9 cellular contexts compared by ENCODE assay signal in genomic region chr1:26959270-26959669, GRCh38. TPM values are rescaled to one million over a fixed set of nuclear protein-coding genes. Genes with fewer than 3 reads are reported as not detected.
DNase-seq lines count a peak whose midpoint lies in the region; ATAC-seq, FAIRE-seq and TF ChIP-seq lines count a peak whose summit lies in the region.
"Had no signal": no experiment of that assay in that cellular context is flagged by ENCODE, and none has a peak within 500 bp of the region (broad histone marks: within the 10 kb centered on the region; RNA-seq: fewer than 3 reads in every experiment).

No MANE protein-coding gene starts in this region.

- TF ChIP-seq CTCF in thyroid gland (IDR thresholded peaks at IDR 0.05) = no peak

- FAIRE-seq in GM12892 (lab: Jason Lieb, UNC) = no peak
- FAIRE-seq: colon had no signal

- H3K27me3 ChIP-seq in iPS-15b (ENCODE audit: control insufficient read depth, insufficient read depth, low read length) (no peaks in the 10 kb centered on the region), thyroid gland (no peaks in the 10 kb centered on the region)

- H3K9me3 ChIP-seq in iPS-15b (ENCODE audit: control insufficient read depth, insufficient read depth, low read length) (no peaks in the 10 kb centered on the region), thyroid gland (no peaks in the 10 kb centered on the region)

- H3K4me1 Mint-ChIP-seq in activated T-cell treated with anti-CD3 and anti-CD28 coated beads, Interleukin-2, amount 50 U/mL, for 4 hours (ENCODE audit: low read depth) = peaks cover 5% of the 10 kb centered on the region

- H3K36me3 ChIP-seq in iPS-15b (ENCODE audit: control insufficient read depth, insufficient read depth, low read length) (peaks cover 2% of the 10 kb centered on the region), thyroid gland (no peaks in the 10 kb centered on the region)

- TF ChIP-seq POLR2A in thyroid gland (IDR thresholded peaks at IDR 0.05) (no peak), GM12892 (IDR thresholded peaks at IDR 0.05; ENCODE audit: low read depth, low read length) (no peak)

- no peaks in the 10 kb centered on the region for H3K4me1 ChIP-seq in iPS-15b (ENCODE audit: control insufficient read depth, insufficient read depth, low read length)
- H3K4me1 ChIP-seq in thyroid gland = peaks cover 16% of the 10 kb centered on the region in 2 donors

- H3K9ac ChIP-seq in iPS-15b (ENCODE audit: low read depth, low read length) = peak overlapping the region; percentile 72

- peak overlapping the region; percentile 63 for H3K4me3 Mint-ChIP-seq in activated T-cell treated with anti-CD3 and anti-CD28 coated beads, Interleukin-2, amount 50 U/mL, for 4 hours

- H3K9me3 Mint-ChIP-seq in activated T-cell treated with anti-CD3 and anti-CD28 coated beads, Interleukin-2, amount 50 U/mL, for 4 hours = no peaks in the 10 kb centered on the region

- 15 to 23% methylated on average over 10 to 13 of the region's 13 CpGs for WGBS in thyroid gland, 2 donors

- no peak for DNase-seq in activated T-cell treated with anti-CD3 and anti-CD28 coated beads, Interleukin-2, amount 50 U/mL, for 4 hours
- no peak for DNase-seq in activated T-cell treated with anti-CD3 and anti-CD28 coated beads, Interleukin-2, amount 50 U/mL, for 1 hour
- DNase-seq in thyroid gland (no peak), GM12892 (ENCODE audit: insufficient read length) (no peak)
- DNase-seq: NCI-H2029 had no signal

- ATAC-seq in activated T-cell treated with anti-CD3 and anti-CD28 coated beads, Interleukin-2, amount 50 U/mL, for 4 hours = no peak
- ATAC-seq in HG03460 (IDR thresholded peaks at IDR 0.05; ENCODE audit: unreplicated experiment) = no peak

- H3K27me3 Mint-ChIP-seq in activated T-cell treated with anti-CD3 and anti-CD28 coated beads, Interleukin-2, amount 50 U/mL, for 4 hours (ENCODE audit: low read depth) = peaks cover 15% of the 10 kb centered on the region

- no peak overlapping the region for H3K27ac ChIP-seq in thyroid gland

- H3K4me3 ChIP-seq in iPS-15b (ENCODE audit: low read depth, low read length) = peak overlapping the region; percentile 61
- H3K4me3 ChIP-seq in thyroid gland (replicated peaks in 1 of 3) = peak overlapping the region; percentile 70 to 98 (median 77)

- H3K36me3 Mint-ChIP-seq in activated T-cell treated with anti-CD3 and anti-CD28 coated beads, Interleukin-2, amount 50 U/mL, for 4 hours (ENCODE audit: insufficient read depth) = peaks cover 6% of the 10 kb centered on the region

- intact Hi-C loops in thyroid gland (cut with DNase I) = no loop called here

RNA-seq across cellular contexts. Expression of gene KDF1, which starts 1.0 kb away (rescaled TPM):
- total RNA-seq in activated T-cell treated with anti-CD3 and anti-CD28 coated beads, Interleukin-2, amount 50 U/mL, for 4 hours = not detected
- 10 to 100 TPM; 13.2 to 30.3 (median 22.6) TPM for total RNA-seq in thyroid gland
- 0.15 TPM for polyA plus RNA-seq in GM12892 (2012; ENCODE audit: missing spikeins)
- total RNA-seq: mesenteric fat pad had no signal

RNA-seq across cellular contexts. Expression of gene TRNP1, which starts 34.2 kb away (rescaled TPM):
- total RNA-seq in activated T-cell treated with anti-CD3 and anti-CD28 coated beads, Interleukin-2, amount 50 U/mL, for 4 hours = 1 to 10 TPM in 1 of 3 donors, under 1 TPM in 2; 0.61 to 1.5 (median 0.76) TPM
- total RNA-seq in thyroid gland = 1 to 10 TPM; 2.9 to 8.5 (median 6.5) TPM
- not detected for polyA plus RNA-seq in GM12892 (2012; ENCODE audit: missing spikeins)

RNA-seq across cellular contexts. Expression of gene NUDC, which starts 37.7 kb away (rescaled TPM):
- 100 to 1,000 TPM; 182 to 204 (median 186) TPM for total RNA-seq in activated T-cell treated with anti-CD3 and anti-CD28 coated beads, Interleukin-2, amount 50 U/mL, for 4 hours
- 10 to 100 TPM; 44.1 to 80.2 (median 55.9) TPM for total RNA-seq in thyroid gland
- 48.0 TPM for polyA plus RNA-seq in GM12892 (2012; ENCODE audit: missing spikeins)

RNA-seq across cellular contexts. Expression of gene NR0B2, which starts 45.5 kb away (rescaled TPM):
- not detected for total RNA-seq in activated T-cell treated with anti-CD3 and anti-CD28 coated beads, Interleukin-2, amount 50 U/mL, for 4 hours
- total RNA-seq in thyroid gland = not detected
- not detected for polyA plus RNA-seq in GM12892 (2012; ENCODE audit: missing spikeins)

RNA-seq across cellular contexts. Expression of gene TENT5B, which starts 53.4 kb away (rescaled TPM):
- under 1 TPM in 2 of 3 donors, not detected in 1; 0.14 to 0.15 TPM for total RNA-seq in activated T-cell treated with anti-CD3 and anti-CD28 coated beads, Interleukin-2, amount 50 U/mL, for 4 hours
- 10 to 100 TPM in 3 of 4 donors, 1 to 10 TPM in 1; 4.7 to 21.0 (median 11.8) TPM for total RNA-seq in thyroid gland
- not detected for polyA plus RNA-seq in GM12892 (2012; ENCODE audit: missing spikeins)

Comparison
In these comparisons a context has a peak if more than half of its experiments do, and no peak if none do; other contexts are left out.
1. RNA of gene KDF1, which starts 1.0 kb away (total RNA-seq): 13.2 to 30.3 TPM in thyroid gland; not detected in activated T-cell treated with anti-CD3 and anti-CD28 coated beads, Interleukin-2, amount 50 U/mL, for 4 hours; every median in the first group is over 10 times any median in the second.